ENCODE assay signal across 37 cellular contexts in the genomic region with DNA sequence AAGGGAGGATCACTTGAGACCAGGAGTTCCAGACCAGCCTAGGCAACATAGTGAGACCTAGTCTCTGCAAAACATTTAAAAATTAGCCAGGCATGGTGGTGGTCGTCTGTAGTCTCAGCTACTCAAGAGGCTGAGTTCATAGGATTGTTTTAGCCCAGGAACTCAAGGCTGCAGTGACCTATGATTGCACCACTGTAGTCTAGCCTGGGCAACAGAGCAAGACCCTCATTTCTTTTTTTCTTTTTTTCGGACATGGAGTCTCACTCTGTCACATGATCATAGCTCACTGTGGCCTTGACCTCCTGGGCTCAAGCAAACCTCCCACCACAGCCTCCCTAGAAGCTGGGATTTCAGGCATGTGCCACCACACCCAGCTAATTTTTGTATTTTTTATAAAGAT.
"Had no signal": no experiment of that assay in that cellular context is flagged by ENCODE, and none has a peak within 500 bp of the region (broad histone marks: within the 10 kb centered on the region; RNA-seq: fewer than 3 reads in every experiment).

No MANE protein-coding gene starts in this region.

- H2AFZ ChIP-seq: hepatocyte had no signal

- H3K4me1 ChIP-seq: adrenal gland, gastroesophageal sphincter had no signal

- H3K4me3 ChIP-seq: adrenal gland, body of pancreas, esophagus squamous epithelium, gastroesophageal sphincter, heart right ventricle, hepatocyte had no signal

- H3K36me3 ChIP-seq: adrenal gland, esophagus squamous epithelium, gastroesophageal sphincter, heart right ventricle, WERI-Rb-1 had no signal

- H3K27ac ChIP-seq: adrenal gland, body of pancreas, epithelial cell of prostate, esophagus squamous epithelium, gastroesophageal sphincter, heart right ventricle, hepatocyte, WERI-Rb-1 had no signal

- H3K79me2 ChIP-seq: hepatocyte had no signal

- H3K27ac Mint-ChIP-seq: activated CD4-positive, alpha-beta memory T cell treated with anti-CD3 and anti-CD28 coated beads for 36 hours; activated CD4-positive, alpha-beta T cell treated with anti-CD3 and anti-CD28 coated beads for 36 hours; activated CD4-positive, alpha-beta T cell treated with anti-CD3 and anti-CD28 coated beads, Interleukin-2, amount 10 ng/mL, durations not matched to agents 24 days and 14 days; activated CD8-positive, alpha-beta memory T cell treated with anti-CD3 and anti-CD28 coated beads, Interleukin-2, amount 10 ng/mL, durations not matched to agents 7 days and 5 days; activated CD8-positive, alpha-beta T cell treated with anti-CD3 and anti-CD28 coated beads, Interleukin-2, amount 10 ng/mL, durations not matched to agents 7 days and 5 days; activated naive CD4-positive, alpha-beta T cell treated with anti-CD3 and anti-CD28 coated beads for 36 hours; activated naive CD4-positive, alpha-beta T cell treated with anti-CD3 and anti-CD28 coated beads, Interleukin-2, amount 50 U/mL, for 24 hours; activated naive CD8-positive, alpha-beta T cell treated with anti-CD3 and anti-CD28 coated beads for 36 hours; activated naive CD8-positive, alpha-beta T cell treated with anti-CD3 and anti-CD28 coated beads, Interleukin-2, amount 50 U/mL, for 24 hours; activated T-helper 1 cell treated with anti-CD3 and anti-CD28 coated beads, Interleukin-12 subunit alpha, Interleukin-12 subunit beta, Interleukin-2, Interleukin-4 antibody, amounts not matched to agents 30 ng/mL and 10 ng/mL and 1 ng/mL, durations not matched to agents 14 hours and 24 hours and 36 hours; activated T-helper 2 cell treated with anti-CD3 and anti-CD28 coated beads, Interferon-gamma antibody, Interleukin-2, Interleukin-4, amounts not matched to agents 10 μg/mL and 5 μg/mL and 100 μg/mL, durations not matched to agents 14 hours and 24 hours and 36 hours; T-helper 2 cell treated with Interferon-gamma antibody and Interleukin-4, amounts not matched to agents 5 μg/mL and 100 μg/mL, for 36 hours had no signal

- H3K27me3 Mint-ChIP-seq: activated CD4-positive, alpha-beta memory T cell treated with anti-CD3 and anti-CD28 coated beads for 36 hours; activated CD8-positive, alpha-beta memory T cell treated with anti-CD3 and anti-CD28 coated beads, Interleukin-2, amount 10 ng/mL, durations not matched to agents 7 days and 5 days; activated naive CD4-positive, alpha-beta T cell treated with anti-CD3 and anti-CD28 coated beads, Interleukin-2, amount 50 U/mL, for 24 hours; activated naive CD8-positive, alpha-beta T cell treated with anti-CD3 and anti-CD28 coated beads for 36 hours had no signal

- FAIRE-seq: colon, endometrium, endothelial cell of umbilical vein had no signal

- H3K9me3 ChIP-seq: adrenal gland, body of pancreas, esophagus squamous epithelium, gastroesophageal sphincter, heart right ventricle had no signal

- H3K27me3 ChIP-seq: body of pancreas, hepatocyte had no signal

- DNase-seq: activated CD4-positive, alpha-beta memory T cell treated with anti-CD3 and anti-CD28 coated beads for 36 hours; activated CD4-positive, alpha-beta T cell treated with anti-CD3 and anti-CD28 coated beads for 36 hours; activated CD4-positive, alpha-beta T cell treated with anti-CD3 and anti-CD28 coated beads, Interleukin-2, amount 10 ng/mL, durations not matched to agents 24 days and 14 days; activated CD4-positive, CD25-positive, alpha-beta regulatory T cell; activated CD4-positive, CD25-positive, alpha-beta regulatory T cell treated with anti-CD3 and anti-CD28 coated beads, Interleukin-2, amount 50 U/mL, for 72 hours; activated CD8-positive, alpha-beta memory T cell treated with anti-CD3 and anti-CD28 coated beads, Interleukin-2, amount 10 ng/mL, durations not matched to agents 7 days and 5 days; activated CD8-positive, alpha-beta memory T cell treated with anti-CD3 and anti-CD28 coated beads, Interleukin-2, amount 50 U/mL, for 4 hours; activated CD8-positive, alpha-beta T cell treated with anti-CD3 and anti-CD28 coated beads, Interleukin-2, amount 10 ng/mL, durations not matched to agents 7 days and 5 days; activated effector memory CD4-positive, alpha-beta T cell treated with anti-CD3 and anti-CD28 coated beads, Interleukin-2, amount 50 U/mL, for 16 hours; activated naive CD4-positive, alpha-beta T cell treated with anti-CD3 and anti-CD28 coated beads for 36 hours; activated naive CD8-positive, alpha-beta T cell treated with anti-CD3 and anti-CD28 coated beads for 36 hours; activated naive CD8-positive, alpha-beta T cell treated with anti-CD3 and anti-CD28 coated beads, Interleukin-2, amount 50 U/mL, for 24 hours; activated T-cell treated with anti-CD3 and anti-CD28 coated beads, Interleukin-2, amount 50 U/mL, for 1 hour; activated T-cell treated with anti-CD3 and anti-CD28 coated beads, Interleukin-2, amount 50 U/mL, for 48 hours; adrenal gland; amygdala; aorta; body of pancreas; caudate nucleus; cortex of kidney; dermis blood vessel endothelial cell; effector CD8-positive, alpha-beta T cell; esophagus squamous epithelium; foreskin melanocyte; heart right ventricle; T1000; WERI-Rb-1 had no signal

- H3K36me3 Mint-ChIP-seq: activated CD4-positive, alpha-beta memory T cell treated with anti-CD3 and anti-CD28 coated beads for 36 hours; activated CD8-positive, alpha-beta memory T cell treated with anti-CD3 and anti-CD28 coated beads, Interleukin-2, amount 10 ng/mL, durations not matched to agents 7 days and 5 days; activated naive CD4-positive, alpha-beta T cell treated with anti-CD3 and anti-CD28 coated beads, Interleukin-2, amount 50 U/mL, for 24 hours; activated naive CD8-positive, alpha-beta T cell treated with anti-CD3 and anti-CD28 coated beads for 36 hours had no signal

- ATAC-seq: activated CD4-positive, alpha-beta T cell treated with anti-CD3 and anti-CD28 coated beads for 36 hours; activated CD8-positive, alpha-beta memory T cell treated with anti-CD3 and anti-CD28 coated beads, Interleukin-2, amount 10 ng/mL, durations not matched to agents 7 days and 5 days; activated CD8-positive, alpha-beta T cell treated with anti-CD3 and anti-CD28 coated beads, Interleukin-2, amount 10 ng/mL, durations not matched to agents 7 days and 5 days; activated naive CD8-positive, alpha-beta T cell treated with anti-CD3 and anti-CD28 coated beads, Interleukin-2, amount 50 U/mL, for 24 hours; body of pancreas; gastroesophageal sphincter; heart right ventricle had no signal

- H3K9me3 Mint-ChIP-seq: activated CD4-positive, alpha-beta memory T cell treated with anti-CD3 and anti-CD28 coated beads for 36 hours; activated CD4-positive, alpha-beta T cell treated with anti-CD3 and anti-CD28 coated beads, Interleukin-2, amount 10 ng/mL, durations not matched to agents 24 days and 14 days; activated naive CD4-positive, alpha-beta T cell treated with anti-CD3 and anti-CD28 coated beads for 36 hours; activated naive CD4-positive, alpha-beta T cell treated with anti-CD3 and anti-CD28 coated beads, Interleukin-2, amount 50 U/mL, for 24 hours; activated naive CD8-positive, alpha-beta T cell treated with anti-CD3 and anti-CD28 coated beads for 36 hours; activated naive CD8-positive, alpha-beta T cell treated with anti-CD3 and anti-CD28 coated beads, Interleukin-2, amount 50 U/mL, for 24 hours; activated T-helper 1 cell treated with anti-CD3 and anti-CD28 coated beads, Interleukin-12 subunit alpha, Interleukin-12 subunit beta, Interleukin-2, Interleukin-4 antibody, amounts not matched to agents 30 ng/mL and 10 ng/mL and 1 ng/mL, durations not matched to agents 14 hours and 24 hours and 36 hours; activated T-helper 2 cell treated with anti-CD3 and anti-CD28 coated beads, Interferon-gamma antibody, Interleukin-2, Interleukin-4, amounts not matched to agents 10 μg/mL and 5 μg/mL and 100 μg/mL, durations not matched to agents 14 hours and 24 hours and 36 hours; T-helper 2 cell treated with Interferon-gamma antibody and Interleukin-4, amounts not matched to agents 5 μg/mL and 100 μg/mL, for 36 hours had no signal

- H3K4me3 Mint-ChIP-seq: activated CD4-positive, alpha-beta memory T cell treated with anti-CD3 and anti-CD28 coated beads for 36 hours; activated CD4-positive, alpha-beta T cell treated with anti-CD3 and anti-CD28 coated beads for 36 hours; activated CD4-positive, alpha-beta T cell treated with anti-CD3 and anti-CD28 coated beads, Interleukin-2, amount 10 ng/mL, durations not matched to agents 24 days and 14 days; activated CD8-positive, alpha-beta memory T cell treated with anti-CD3 and anti-CD28 coated beads, Interleukin-2, amount 10 ng/mL, durations not matched to agents 7 days and 5 days; activated CD8-positive, alpha-beta T cell treated with anti-CD3 and anti-CD28 coated beads, Interleukin-2, amount 10 ng/mL, durations not matched to agents 7 days and 5 days; activated naive CD4-positive, alpha-beta T cell treated with anti-CD3 and anti-CD28 coated beads for 36 hours; activated naive CD4-positive, alpha-beta T cell treated with anti-CD3 and anti-CD28 coated beads, Interleukin-2, amount 50 U/mL, for 24 hours; activated naive CD8-positive, alpha-beta T cell treated with anti-CD3 and anti-CD28 coated beads for 36 hours; activated naive CD8-positive, alpha-beta T cell treated with anti-CD3 and anti-CD28 coated beads, Interleukin-2, amount 50 U/mL, for 24 hours; activated T-helper 1 cell treated with anti-CD3 and anti-CD28 coated beads, Interleukin-12 subunit alpha, Interleukin-12 subunit beta, Interleukin-2, Interleukin-4 antibody, amounts not matched to agents 30 ng/mL and 10 ng/mL and 1 ng/mL, durations not matched to agents 14 hours and 24 hours and 36 hours; T-helper 2 cell treated with Interferon-gamma antibody and Interleukin-4, amounts not matched to agents 5 μg/mL and 100 μg/mL, for 36 hours had no signal

- H3K4me2 ChIP-seq: hepatocyte had no signal

- H3K4me1 Mint-ChIP-seq: activated CD4-positive, alpha-beta T cell treated with anti-CD3 and anti-CD28 coated beads for 36 hours; activated CD4-positive, alpha-beta T cell treated with anti-CD3 and anti-CD28 coated beads, Interleukin-2, amount 10 ng/mL, durations not matched to agents 24 days and 14 days; activated CD8-positive, alpha-beta memory T cell treated with anti-CD3 and anti-CD28 coated beads, Interleukin-2, amount 10 ng/mL, durations not matched to agents 7 days and 5 days; activated naive CD4-positive, alpha-beta T cell treated with anti-CD3 and anti-CD28 coated beads, Interleukin-2, amount 50 U/mL, for 24 hours; activated naive CD8-positive, alpha-beta T cell treated with anti-CD3 and anti-CD28 coated beads for 36 hours; activated naive CD8-positive, alpha-beta T cell treated with anti-CD3 and anti-CD28 coated beads, Interleukin-2, amount 50 U/mL, for 24 hours had no signal
